Comparison of ENCODE assay signal across 17 cellular contexts in the genomic region with DNA sequence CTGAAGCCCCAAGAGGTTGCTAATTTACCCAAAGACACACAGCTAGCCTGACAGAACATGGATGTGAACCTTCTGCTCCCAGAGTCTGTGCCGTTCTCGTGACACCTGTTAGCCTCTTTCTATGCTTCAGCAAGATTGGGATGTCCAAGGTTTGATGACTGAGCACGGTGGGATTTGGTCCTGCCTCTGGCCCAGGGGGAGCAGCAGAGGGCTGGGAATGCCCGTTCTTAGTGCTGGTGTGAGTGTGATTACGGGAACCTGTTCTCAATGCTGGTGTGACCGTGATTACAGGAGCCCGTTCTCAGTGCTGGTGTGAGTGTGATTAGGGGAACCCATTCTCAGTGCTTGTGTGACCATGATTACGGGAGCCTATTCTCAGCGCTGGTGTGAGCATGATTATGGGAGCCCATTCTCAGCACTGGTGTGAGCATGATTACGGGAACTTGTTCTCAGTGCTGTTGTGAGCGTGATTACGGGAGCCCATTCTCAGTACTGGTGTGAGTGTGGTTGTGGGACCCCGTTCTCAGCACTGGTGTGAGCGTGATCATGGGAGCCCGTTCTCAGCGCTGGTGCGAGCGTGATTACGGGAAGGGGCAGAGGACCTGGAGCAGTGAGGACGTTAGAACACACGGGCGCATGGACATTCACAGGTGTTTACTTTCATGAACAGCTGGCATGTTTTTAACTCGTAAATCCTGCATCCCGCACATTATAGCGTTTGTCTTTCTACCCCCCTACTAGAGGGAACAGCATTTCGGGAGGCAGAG.
DNase-seq lines count a peak whose midpoint lies in the region; ATAC-seq and TF ChIP-seq lines count a peak whose summit lies in the region.
"Had no signal": no experiment of that assay in that cellular context is flagged by ENCODE, and none has a peak within 500 bp of the region (broad histone marks: within the 10 kb centered on the region; RNA-seq: fewer than 3 reads in every experiment).

No MANE protein-coding gene starts in this region.

- H3K27ac Mint-ChIP-seq in endodermal cell (no peak overlapping the region), nephron (peak overlapping the region in 1 of 3 experiments; percentile 53)

- H3K36me3 ChIP-seq in right atrium auricular region (no peaks in the 10 kb centered on the region), heart left ventricle (no peaks in the 10 kb centered on the region), endodermal cell (ENCODE audit: control insufficient read depth, insufficient read depth, low read length) (no peaks in the 10 kb centered on the region), vagina (no peaks in the 10 kb centered on the region)
- H3K36me3 ChIP-seq: Peyer's patch had no signal

- 73 to 81% (median 75%) methylated on average over 26 of the region's 26 CpGs for WGBS in heart left ventricle, 4 donors
- WGBS in endodermal cell (ENCODE audit: insufficient coverage in 1 of 2, insufficient read length in 1 of 2), 2 experiments: 89 to 95% methylated on average over 26 of the region's 26 CpGs

- no peaks in the 10 kb centered on the region for H3K36me3 Mint-ChIP-seq in endodermal cell (ENCODE audit: low read depth)
- no peaks in the 10 kb centered on the region for H3K36me3 Mint-ChIP-seq in nephron (ENCODE audit: low read depth)

- intact Hi-C loops in heart left ventricle (cut with DNase I) (no loop called here), vagina (cut with DNase I) (no loop called here)

- H3K4me3 ChIP-seq in right atrium auricular region (no peak overlapping the region), heart left ventricle (no peak overlapping the region), endodermal cell (ENCODE audit: low read length) (no peak overlapping the region), vagina (no peak overlapping the region)
- H3K4me3 ChIP-seq: A549, Peyer's patch had no signal

- H3K4me1 ChIP-seq in right atrium auricular region: no peaks in the 10 kb centered on the region
- no peaks in the 10 kb centered on the region for H3K4me1 ChIP-seq in heart left ventricle
- no peaks in the 10 kb centered on the region for H3K4me1 ChIP-seq in endodermal cell (ENCODE audit: control insufficient read depth, insufficient read depth, low read length)
- H3K4me1 ChIP-seq in vagina: peaks cover 11% of the 10 kb centered on the region
- H3K4me1 ChIP-seq: A549, Caco-2, Peyer's patch had no signal

- H3K9ac ChIP-seq in endodermal cell (ENCODE audit: extremely low read depth, low read length, poor library complexity, severe bottlenecking): no peak overlapping the region

- no peak for TF ChIP-seq CTCF in right atrium auricular region (IDR thresholded peaks at IDR 0.05)
- TF ChIP-seq CTCF in heart left ventricle (IDR thresholded peaks at IDR 0.05): no peak
- no peak for TF ChIP-seq CTCF in endodermal cell (conservative IDR thresholded peaks at IDR 0.05)
- no peak for TF ChIP-seq CTCF in nephron (IDR thresholded peaks at IDR 0.05; ENCODE audit: unreplicated experiment in 3 of 3)
- no peak for TF ChIP-seq CTCF in vagina (IDR thresholded peaks at IDR 0.05)

- H3K4me3 Mint-ChIP-seq in endodermal cell (no peak overlapping the region), nephron (peak overlapping the region; percentile 2 to 8 (median 7))

- H3K4me1 Mint-ChIP-seq in endodermal cell (peaks cover 15% of the 10 kb centered on the region), nephron (peaks cover 36% of the 10 kb centered on the region)

- H3K27me3 Mint-ChIP-seq in endodermal cell (ENCODE audit: insufficient read depth): peaks cover 13% of the 10 kb centered on the region
- peaks cover 47% of the 10 kb centered on the region for H3K27me3 Mint-ChIP-seq in nephron (ENCODE audit: low read depth)

- H3K9me3 Mint-ChIP-seq in endodermal cell (no peaks in the 10 kb centered on the region), nephron (peaks cover 5% of the 10 kb centered on the region)

- H3K27ac ChIP-seq in right atrium auricular region: no peak overlapping the region
- H3K27ac ChIP-seq in heart left ventricle: no peak overlapping the region
- no peak overlapping the region for H3K27ac ChIP-seq in endodermal cell (ENCODE audit: low read depth, low read length)
- no peak overlapping the region for H3K27ac ChIP-seq in vagina
- H3K27ac ChIP-seq: A549, Peyer's patch had no signal

- no peaks in the 10 kb centered on the region for H3K9me3 ChIP-seq in right atrium auricular region
- no peaks in the 10 kb centered on the region for H3K9me3 ChIP-seq in heart left ventricle
- no peaks in the 10 kb centered on the region for H3K9me3 ChIP-seq in endodermal cell (ENCODE audit: control insufficient read depth, low read length)
- H3K9me3 ChIP-seq in vagina: no peaks in the 10 kb centered on the region
- H3K9me3 ChIP-seq: A549, Caco-2, Peyer's patch had no signal

- peak; percentile 40 for DNase-seq in right atrium auricular region (ENCODE audit: low spot score)
- no peak for DNase-seq in heart left ventricle
- peak; percentile 41 for DNase-seq in endodermal cell
- peak; percentile 58 to 71 for DNase-seq in vagina (ENCODE audit: extremely low spot score in 2 of 2)
- no peak for DNase-seq in NCI-H2081 (lab: John Stamatoyannopoulos, UW)
- DNase-seq in epidermal melanocyte (ENCODE audit: insufficient read length, low spot score): no peak
- DNase-seq: AML-193, Caco-2, KG1, NCI-H1092, NCI-H446, NCI-H82, SHP77 treated with DMSO at 0.1 percent for 48 hours had no signal

- no peak for ATAC-seq in heart left ventricle
- ATAC-seq in HG03097 (IDR thresholded peaks at IDR 0.05; ENCODE audit: low FRiP score, unreplicated experiment): no peak
- ATAC-seq: A549 had no signal

- no peak for TF ChIP-seq POLR2A in heart left ventricle (IDR thresholded peaks at IDR 0.05)
- TF ChIP-seq POLR2A in vagina (IDR thresholded peaks at IDR 0.05): no peak

- H3K27me3 ChIP-seq in right atrium auricular region (no peaks in the 10 kb centered on the region), heart left ventricle (peaks cover 5 to 44% (median 15%) of the 10 kb centered on the region in 9 donors), endodermal cell (ENCODE audit: control insufficient read depth, insufficient read depth, low read length, poor library complexity, severe bottlenecking) (no peaks in the 10 kb centered on the region), vagina (no peaks in the 10 kb centered on the region)
- H3K27me3 ChIP-seq: Peyer's patch had no signal

Comparison
In these comparisons a context has a peak if more than half of its experiments do, and no peak if none do; other contexts are left out.
1. DNase-seq: peak in right atrium auricular region (single experiment), endodermal cell (single experiment) and vagina (2 of 2); none in heart left ventricle (0 of 5), NCI-H2081 (0 of 2) and epidermal melanocyte (single experiment).